Comparison of ENCODE assay signal across 1 cellular context in the genomic region with DNA sequence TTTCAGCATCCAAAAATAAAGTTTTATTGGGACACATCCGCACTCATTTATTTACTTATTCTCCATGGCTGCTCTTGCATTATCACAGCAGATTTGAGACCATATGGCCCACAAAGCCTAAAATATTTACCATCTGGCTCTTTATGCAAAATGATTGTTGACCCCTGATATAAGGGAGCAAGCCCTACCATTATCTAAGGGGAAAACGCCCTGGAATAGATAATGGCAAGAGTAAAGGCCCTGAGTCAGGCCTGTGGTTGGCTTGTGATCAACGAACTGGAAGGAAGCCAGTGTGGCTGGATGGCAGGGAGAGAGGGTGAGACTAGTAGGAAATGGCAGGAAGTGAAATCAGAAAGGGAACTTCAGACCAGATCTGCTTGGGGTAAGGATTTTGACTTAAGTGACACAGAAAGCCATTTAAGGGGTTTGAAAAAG.
A peak's percentile ranks its signal among the peaks of the same experiment; 100 is the strongest.
TF ChIP-seq lines count a peak whose summit lies in the region.

No MANE protein-coding gene starts in this region.

TF ChIP-seq in SK-N-SH, 30 proteins besides CTCF, POLR2A, EP300 and RAD21 (continued from another document):
- TF ChIP-seq IRF3 (IDR thresholded peaks at IDR 0.05; ENCODE audit: low read depth, low read length) (no peak), USF1 (IDR thresholded peaks at IDR 0.05; ENCODE audit: borderline replicate concordance, low read depth) (no peak), ZBTB33 (IDR thresholded peaks at IDR 0.05; ENCODE audit: borderline replicate concordance, low read depth) (no peak), USF2 (IDR thresholded peaks at IDR 0.05; ENCODE audit: borderline replicate concordance, low read depth, low read length) (no peak), SIN3A (IDR thresholded peaks at IDR 0.05; ENCODE audit: borderline replicate concordance, low read depth, low read length) (no peak), POLR2AphosphoS5 (IDR thresholded peaks at IDR 0.05; ENCODE audit: low read depth, low read length) (no peak), MXI1 (IDR thresholded peaks at IDR 0.05; ENCODE audit: low read depth, low read length) (no peak), TEAD4 (IDR thresholded peaks at IDR 0.05; ENCODE audit: borderline replicate concordance, insufficient read depth) (no peak), CHD2 (IDR thresholded peaks at IDR 0.05; ENCODE audit: low read length, partially characterized antibody) (no peak), NRF1 (IDR thresholded peaks at IDR 0.05; ENCODE audit: low read depth, low read length) (no peak)
- TF ChIP-seq, protein P1, sequence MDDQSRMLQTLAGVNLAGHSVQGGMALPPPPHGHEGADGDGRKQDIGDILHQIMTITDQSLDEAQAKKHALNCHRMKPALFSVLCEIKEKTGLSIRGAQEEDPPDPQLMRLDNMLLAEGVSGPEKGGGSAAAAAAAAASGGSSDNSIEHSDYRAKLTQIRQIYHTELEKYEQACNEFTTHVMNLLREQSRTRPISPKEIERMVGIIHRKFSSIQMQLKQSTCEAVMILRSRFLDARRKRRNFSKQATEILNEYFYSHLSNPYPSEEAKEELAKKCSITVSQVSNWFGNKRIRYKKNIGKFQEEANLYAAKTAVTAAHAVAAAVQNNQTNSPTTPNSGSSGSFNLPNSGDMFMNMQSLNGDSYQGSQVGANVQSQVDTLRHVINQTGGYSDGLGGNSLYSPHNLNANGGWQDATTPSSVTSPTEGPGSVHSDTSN (IDR thresholded peaks at IDR 0.05): 0 out of 2 replicates have a peak, but pooled peaks have one; percentile 16
TF ChIP-seq in SK-N-SH: peak in this region for 5.
